ENCODE assay signal across 33 cellular contexts in genomic region chr3:40731445-40731844, GRCh38.
"Had no signal": no experiment of that assay in that cellular context is flagged by ENCODE, and none has a peak within 500 bp of the region (broad histone marks: within the 10 kb centered on the region; RNA-seq: fewer than 3 reads in every experiment).

No MANE protein-coding gene starts in this region.

- DNase-seq: activated B cell treated with CpG ODN at 0.5 μM for 24 hours; activated CD4-positive, alpha-beta memory T cell treated with anti-CD3 and anti-CD28 coated beads for 36 hours; activated CD4-positive, alpha-beta T cell treated with anti-CD3 and anti-CD28 coated beads for 4 hours; activated CD4-positive, alpha-beta T cell treated with anti-CD3 and anti-CD28 coated beads, Interleukin-2, amount 10 ng/mL, durations not matched to agents 24 days and 14 days; activated CD4-positive, alpha-beta T cell treated with anti-CD3 and anti-CD28 coated beads, Interleukin-2, amount 50 U/mL, for 1 hour; activated CD4-positive, alpha-beta T cell treated with anti-CD3 and anti-CD28 coated beads, Interleukin-2, amount 50 U/mL, for 4 hours; activated CD4-positive, CD25-positive, alpha-beta regulatory T cell treated with anti-CD3 and anti-CD28 coated beads, Interleukin-2, amount 50 U/mL, for 72 hours; activated CD8-positive, alpha-beta memory T cell treated with anti-CD3 and anti-CD28 coated beads for 24 hours; activated CD8-positive, alpha-beta memory T cell treated with anti-CD3 and anti-CD28 coated beads, Interleukin-2, amount 10 ng/mL, durations not matched to agents 7 days and 5 days; activated CD8-positive, alpha-beta memory T cell treated with anti-CD3 and anti-CD28 coated beads, Interleukin-2, amount 50 U/mL, for 48 hours; activated CD8-positive, alpha-beta T cell treated with anti-CD3 and anti-CD28 coated beads, Interleukin-2, amount 10 ng/mL, durations not matched to agents 7 days and 5 days; activated effector memory CD4-positive, alpha-beta T cell treated with Interleukin-2 at 50 U/mL for 16 hours; activated gamma-delta T cell treated with Interleukin-2 at 50 U/mL for 16 hours; activated naive CD4-positive, alpha-beta T cell; activated naive CD4-positive, alpha-beta T cell treated with anti-CD3 and anti-CD28 coated beads for 36 hours; activated naive CD4-positive, alpha-beta T cell treated with anti-CD3 and anti-CD28 coated beads, Interleukin-2, amount 50 U/mL, for 16 hours; activated naive CD8-positive, alpha-beta T cell treated with anti-CD3 and anti-CD28 coated beads for 36 hours; activated T-cell treated with anti-CD3 and anti-CD28 coated beads, Interleukin-2, amount 50 U/mL, for 24 hours; activated T-cell treated with anti-CD3 and anti-CD28 coated beads, Interleukin-2, amount 50 U/mL, for 48 hours; adrenal gland; amniotic stem cell; anterior cingulate cortex; caudate nucleus; cerebellar nuclear complex; T-helper 1 cell; T-helper 2 cell; T-helper 9 cell had no signal

- H3K36me3 Mint-ChIP-seq: activated CD4-positive, alpha-beta memory T cell treated with anti-CD3 and anti-CD28 coated beads for 36 hours; activated CD8-positive, alpha-beta memory T cell treated with anti-CD3 and anti-CD28 coated beads, Interleukin-2, amount 10 ng/mL, durations not matched to agents 7 days and 5 days; activated naive CD8-positive, alpha-beta T cell treated with anti-CD3 and anti-CD28 coated beads for 36 hours; brain had no signal

- H3K4me3 Mint-ChIP-seq: activated B cell treated with CpG ODN at 0.5 μM for 24 hours; activated CD4-positive, alpha-beta memory T cell treated with anti-CD3 and anti-CD28 coated beads for 36 hours; activated CD4-positive, alpha-beta T cell treated with anti-CD3 and anti-CD28 coated beads, Interleukin-2, amount 10 ng/mL, durations not matched to agents 24 days and 14 days; activated CD8-positive, alpha-beta memory T cell treated with anti-CD3 and anti-CD28 coated beads, Interleukin-2, amount 10 ng/mL, durations not matched to agents 7 days and 5 days; activated CD8-positive, alpha-beta T cell treated with anti-CD3 and anti-CD28 coated beads, Interleukin-2, amount 10 ng/mL, durations not matched to agents 7 days and 5 days; activated naive CD4-positive, alpha-beta T cell treated with anti-CD3 and anti-CD28 coated beads for 36 hours; activated naive CD8-positive, alpha-beta T cell treated with anti-CD3 and anti-CD28 coated beads for 36 hours; activated T-cell treated with anti-CD3 and anti-CD28 coated beads, Interleukin-2, amount 50 U/mL, for 24 hours; brain; central memory CD8-positive, alpha-beta T cell; T-helper 1 cell treated with Interleukin-12 subunit alpha and Interleukin-12 subunit beta and Interleukin-4 antibody, amounts not matched to agents 30 μg/mL and 1 μg/mL, for 36 hours; T-helper 2 cell treated with Interferon-gamma antibody and Interleukin-4, amounts not matched to agents 5 μg/mL and 100 μg/mL, for 36 hours had no signal

- H3K9me3 Mint-ChIP-seq: activated T-helper 2 cell treated with anti-CD3 and anti-CD28 coated beads, Interferon-gamma antibody, Interleukin-2, Interleukin-4, amounts not matched to agents 10 μg/mL and 5 μg/mL and 100 μg/mL, durations not matched to agents 14 hours and 24 hours and 36 hours had no signal

- H3K4me1 Mint-ChIP-seq: activated B cell treated with CpG ODN at 0.5 μM for 24 hours; activated CD4-positive, alpha-beta T cell treated with anti-CD3 and anti-CD28 coated beads, Interleukin-2, amount 10 ng/mL, durations not matched to agents 24 days and 14 days; activated CD8-positive, alpha-beta memory T cell treated with anti-CD3 and anti-CD28 coated beads, Interleukin-2, amount 10 ng/mL, durations not matched to agents 7 days and 5 days; activated naive CD8-positive, alpha-beta T cell treated with anti-CD3 and anti-CD28 coated beads for 36 hours; brain; central memory CD8-positive, alpha-beta T cell had no signal

- H3K27ac Mint-ChIP-seq: activated B cell treated with CpG ODN at 0.5 μM for 24 hours; activated CD4-positive, alpha-beta memory T cell treated with anti-CD3 and anti-CD28 coated beads for 36 hours; activated CD4-positive, alpha-beta T cell treated with anti-CD3 and anti-CD28 coated beads, Interleukin-2, amount 10 ng/mL, durations not matched to agents 24 days and 14 days; activated CD8-positive, alpha-beta memory T cell treated with anti-CD3 and anti-CD28 coated beads, Interleukin-2, amount 10 ng/mL, durations not matched to agents 7 days and 5 days; activated CD8-positive, alpha-beta T cell treated with anti-CD3 and anti-CD28 coated beads, Interleukin-2, amount 10 ng/mL, durations not matched to agents 7 days and 5 days; activated naive CD4-positive, alpha-beta T cell treated with anti-CD3 and anti-CD28 coated beads for 36 hours; activated naive CD4-positive, alpha-beta T cell treated with anti-CD3 and anti-CD28 coated beads, Interleukin-2, amount 50 U/mL, for 72 hours; activated naive CD8-positive, alpha-beta T cell treated with anti-CD3 and anti-CD28 coated beads for 36 hours; activated T-cell treated with anti-CD3 and anti-CD28 coated beads, Interleukin-2, amount 50 U/mL, for 24 hours; activated T-helper 2 cell treated with anti-CD3 and anti-CD28 coated beads, Interferon-gamma antibody, Interleukin-2, Interleukin-4, amounts not matched to agents 10 μg/mL and 5 μg/mL and 100 μg/mL, durations not matched to agents 14 hours and 24 hours and 36 hours; brain; T-helper 1 cell treated with Interleukin-12 subunit alpha and Interleukin-12 subunit beta and Interleukin-4 antibody, amounts not matched to agents 30 μg/mL and 1 μg/mL, for 36 hours; T-helper 2 cell treated with Interferon-gamma antibody and Interleukin-4, amounts not matched to agents 5 μg/mL and 100 μg/mL, for 36 hours had no signal

- H3K27me3 Mint-ChIP-seq: activated B cell treated with CpG ODN at 0.5 μM for 24 hours; activated CD4-positive, alpha-beta memory T cell treated with anti-CD3 and anti-CD28 coated beads for 36 hours had no signal
